In the genomic region with DNA sequence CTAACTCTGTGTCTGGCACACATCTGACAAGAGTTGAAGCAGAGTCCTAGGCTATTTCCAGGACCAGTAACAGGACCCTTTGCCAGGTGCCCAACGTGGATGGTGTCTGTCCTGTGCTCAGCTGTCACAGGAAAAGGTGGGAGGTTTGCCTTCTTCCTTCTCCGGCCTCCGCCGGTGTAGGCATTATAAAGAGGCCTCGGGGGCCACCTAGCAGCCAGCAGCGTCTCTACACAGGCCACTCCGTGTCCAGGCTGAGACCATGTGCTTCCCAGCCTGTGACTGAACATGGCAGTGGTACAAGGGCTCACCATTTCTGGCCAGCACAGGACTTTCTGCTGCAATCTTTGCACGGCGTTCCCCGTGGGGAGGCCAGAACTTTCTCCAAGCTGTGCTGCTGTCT, we compare ENCODE assay signal across 11 cellular contexts.
DNase-seq lines count a peak whose midpoint lies in the region; ATAC-seq, FAIRE-seq and TF ChIP-seq lines count a peak whose summit lies in the region.
"Had no signal": no experiment of that assay in that cellular context is flagged by ENCODE, and none has a peak within 500 bp of the region (broad histone marks: within the 10 kb centered on the region; RNA-seq: fewer than 3 reads in every experiment).

No MANE protein-coding gene starts in this region.

- FAIRE-seq in GM19239 (lab: Jason Lieb, UNC), result no peak

- H3K4me1 ChIP-seq in breast epithelium, result no peaks in the 10 kb centered on the region
- no peaks in the 10 kb centered on the region for H3K4me1 ChIP-seq in effector memory CD4-positive, alpha-beta T cell (ENCODE audit: control insufficient read depth, insufficient read depth, low read length, poor library complexity, severe bottlenecking)

- no peak for TF ChIP-seq POLR2A in breast epithelium (IDR thresholded peaks at IDR 0.05)

- intact Hi-C loops in breast epithelium (cut with DNase I; ENCODE audit: low total_unique reads), result no loop called here
- intact Hi-C loops in MCF 10A (cut with micrococcal nuclease), result no loop called here

- TF ChIP-seq CTCF in breast epithelium (IDR thresholded peaks at IDR 0.05) (no peak), MCF 10A (IDR thresholded peaks at IDR 0.05; ENCODE audit: unreplicated experiment) (no peak), brain microvascular endothelial cell (IDR thresholded peaks at IDR 0.05; ENCODE audit: low read depth, low read length, missing control alignments) (peak; percentile 33)

- ATAC-seq in left lobe of liver (peak; percentile 51), HG02885 (IDR thresholded peaks at IDR 0.05; ENCODE audit: poor library complexity, unreplicated experiment) (no peak)

- H3K36me3 ChIP-seq in breast epithelium (no peaks in the 10 kb centered on the region), brain microvascular endothelial cell (replicated peaks) (no peaks in the 10 kb centered on the region)
- H3K36me3 ChIP-seq in effector memory CD4-positive, alpha-beta T cell (ENCODE audit: control insufficient read depth, insufficient read depth, low read length), result no peaks in the 10 kb centered on the region
- H3K36me3 ChIP-seq: BLaER1 had no signal

- H3K27ac ChIP-seq in breast epithelium, result peak overlapping the region; percentile 15 to 83
- H3K27ac ChIP-seq in brain microvascular endothelial cell, result no peak overlapping the region
- no peak overlapping the region for H3K27ac ChIP-seq in effector memory CD4-positive, alpha-beta T cell (ENCODE audit: insufficient read depth, low read length, poor library complexity, severe bottlenecking)
- H3K27ac ChIP-seq: BLaER1 had no signal

- H3K4me3 Mint-ChIP-seq in MCF 10A (ENCODE audit: unreplicated experiment), result no peak overlapping the region
- H3K4me3 Mint-ChIP-seq: activated T-cell treated with anti-CD3 and anti-CD28 coated beads, Interleukin-2, amount 50 U/mL, for 72 hours had no signal

- no TSS peak for BruUV-seq in MCF 10A (replicated peaks; lab: Mats Ljungman, UMichigan)

- no peaks in the 10 kb centered on the region for H3K9me3 ChIP-seq in breast epithelium
- H3K9me3 ChIP-seq in effector memory CD4-positive, alpha-beta T cell (ENCODE audit: control insufficient read depth, low read length), result no peaks in the 10 kb centered on the region
- H3K9me3 ChIP-seq: BLaER1 had no signal

- H3K4me3 ChIP-seq in breast epithelium (no peak overlapping the region), brain microvascular endothelial cell (ENCODE audit: low read depth, low read length) (no peak overlapping the region)
- no peak overlapping the region for H3K4me3 ChIP-seq in effector memory CD4-positive, alpha-beta T cell (ENCODE audit: insufficient read depth, low read depth, low read length, poor library complexity, severe bottlenecking)
- H3K4me3 ChIP-seq: BLaER1, smooth muscle cell had no signal

- CTCF ChIA-PET in MCF 10A (lab: Yijun Ruan, JAX), result interaction anchor here (1.0 kb wide), 1 partner anchor 296 kb away, joined by 3 read pairs; no protein-coding TSS in a partner anchor

- in situ Hi-C loops in brain microvascular endothelial cell (cut with HindIII; ENCODE audit: low pct_ligation_motif_present, low sequenced_read_pairs), result no loop called here
- in situ Hi-C loops in ACHN (cut with HindIII; ENCODE audit: low pct_ligation_motif_present, low pct_unique_long_range_greater_than_20kb, low sequenced_read_pairs), result no loop called here

- DNase-seq in breast epithelium (ENCODE audit: low spot score in 2 of 2), result peak in 1 of 2 donors; percentile 30
- no peak for DNase-seq in MCF 10A (ENCODE audit: unreplicated experiment)
- no peak for DNase-seq in brain microvascular endothelial cell
- DNase-seq in left lobe of liver (ENCODE audit: low spot score), result no peak
- DNase-seq in ACHN, result no peak
- DNase-seq in effector memory CD4-positive, alpha-beta T cell, result no peak
- DNase-seq in GM19239 (ENCODE audit: insufficient read length, low spot score), result no peak
- DNase-seq: activated T-cell treated with anti-CD3 and anti-CD28 coated beads, Interleukin-2, amount 50 U/mL, for 72 hours had no signal

- no peaks in the 10 kb centered on the region for H3K9me3 Mint-ChIP-seq in MCF 10A (ENCODE audit: unreplicated experiment)
- H3K9me3 Mint-ChIP-seq: activated T-cell treated with anti-CD3 and anti-CD28 coated beads, Interleukin-2, amount 50 U/mL, for 72 hours had no signal

- no peaks in the 10 kb centered on the region for H3K4me1 Mint-ChIP-seq in MCF 10A (ENCODE audit: insufficient read depth, unreplicated experiment)

- H3K27me3 ChIP-seq in breast epithelium (no peaks in the 10 kb centered on the region), brain microvascular endothelial cell (replicated peaks) (peaks cover 3% of the 10 kb centered on the region)
- H3K27me3 ChIP-seq in effector memory CD4-positive, alpha-beta T cell (replicated peaks; ENCODE audit: control insufficient read depth, insufficient read depth, low read length, poor library complexity, severe bottlenecking), result no peaks in the 10 kb centered on the region
- H3K27me3 ChIP-seq: BLaER1 had no signal

- no peaks in the 10 kb centered on the region for H3K27me3 Mint-ChIP-seq in MCF 10A (ENCODE audit: insufficient read depth, unreplicated experiment)

- POLR2A ChIA-PET in MCF 10A (lab: Yijun Ruan, JAX), result no interaction called here

- H3K36me3 Mint-ChIP-seq in MCF 10A (ENCODE audit: insufficient read depth, unreplicated experiment), result peaks cover 4% of the 10 kb centered on the region

- no peak overlapping the region for H3K27ac Mint-ChIP-seq in MCF 10A (ENCODE audit: low read depth, unreplicated experiment)
- H3K27ac Mint-ChIP-seq: activated T-cell treated with anti-CD3 and anti-CD28 coated beads, Interleukin-2, amount 50 U/mL, for 72 hours had no signal

Comparison
In these comparisons a context has a peak if more than half of its experiments do, and no peak if none do; other contexts are left out.
1. H3K27ac ChIP-seq: peak in breast epithelium (2 of 2); none in brain microvascular endothelial cell (single experiment) and effector memory CD4-positive, alpha-beta T cell (single experiment).